In the genomic region with DNA sequence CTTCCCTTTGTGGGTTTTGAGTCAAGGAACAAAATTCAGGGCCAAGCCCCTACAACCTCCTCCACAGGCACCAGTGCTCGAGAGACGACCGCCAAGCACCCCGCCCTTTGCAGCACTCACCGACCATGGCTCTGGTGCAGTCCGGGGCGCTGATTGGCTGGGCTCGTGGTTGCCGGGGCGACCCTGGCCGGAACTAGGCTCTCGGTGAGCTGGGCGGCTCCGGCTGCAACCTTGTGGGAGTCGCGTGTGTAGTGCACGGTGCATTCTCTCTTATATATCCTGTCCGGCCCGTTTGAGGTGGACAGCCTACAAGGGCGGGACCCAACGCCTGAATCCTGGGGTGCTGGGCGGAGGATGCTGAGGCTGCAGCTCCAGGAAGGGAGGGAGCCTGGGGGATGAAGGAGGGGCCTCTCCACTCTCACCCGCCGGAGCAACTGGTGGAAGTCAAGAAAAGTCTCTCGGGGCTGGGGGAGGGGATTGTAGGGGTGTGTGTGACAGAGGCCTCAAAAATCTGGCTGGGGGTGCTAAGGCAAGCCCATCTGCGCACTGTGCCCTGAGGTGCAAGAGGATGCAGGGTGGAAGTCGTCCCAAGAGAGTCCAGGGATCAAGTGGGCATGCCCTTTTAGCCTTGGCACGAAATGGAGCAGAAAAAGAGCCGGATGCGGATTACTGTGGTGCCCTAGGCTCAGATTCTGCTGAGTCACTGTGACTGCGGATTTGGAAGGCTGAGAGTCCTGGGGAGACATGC, we compare ENCODE assay signal across 1 cellular context.
TF ChIP-seq lines count a peak whose summit lies in the region.

NQO1 (minus strand) TSS at position 248 of the 748 bp plus-strand sequence; CDS start at position 127, 121 bp downstream.

TF ChIP-seq in HepG2, 621 proteins besides CTCF, POLR2A, EP300 and RAD21 (continued from another document and continues in another):
- TF ChIP-seq, protein P1, sequence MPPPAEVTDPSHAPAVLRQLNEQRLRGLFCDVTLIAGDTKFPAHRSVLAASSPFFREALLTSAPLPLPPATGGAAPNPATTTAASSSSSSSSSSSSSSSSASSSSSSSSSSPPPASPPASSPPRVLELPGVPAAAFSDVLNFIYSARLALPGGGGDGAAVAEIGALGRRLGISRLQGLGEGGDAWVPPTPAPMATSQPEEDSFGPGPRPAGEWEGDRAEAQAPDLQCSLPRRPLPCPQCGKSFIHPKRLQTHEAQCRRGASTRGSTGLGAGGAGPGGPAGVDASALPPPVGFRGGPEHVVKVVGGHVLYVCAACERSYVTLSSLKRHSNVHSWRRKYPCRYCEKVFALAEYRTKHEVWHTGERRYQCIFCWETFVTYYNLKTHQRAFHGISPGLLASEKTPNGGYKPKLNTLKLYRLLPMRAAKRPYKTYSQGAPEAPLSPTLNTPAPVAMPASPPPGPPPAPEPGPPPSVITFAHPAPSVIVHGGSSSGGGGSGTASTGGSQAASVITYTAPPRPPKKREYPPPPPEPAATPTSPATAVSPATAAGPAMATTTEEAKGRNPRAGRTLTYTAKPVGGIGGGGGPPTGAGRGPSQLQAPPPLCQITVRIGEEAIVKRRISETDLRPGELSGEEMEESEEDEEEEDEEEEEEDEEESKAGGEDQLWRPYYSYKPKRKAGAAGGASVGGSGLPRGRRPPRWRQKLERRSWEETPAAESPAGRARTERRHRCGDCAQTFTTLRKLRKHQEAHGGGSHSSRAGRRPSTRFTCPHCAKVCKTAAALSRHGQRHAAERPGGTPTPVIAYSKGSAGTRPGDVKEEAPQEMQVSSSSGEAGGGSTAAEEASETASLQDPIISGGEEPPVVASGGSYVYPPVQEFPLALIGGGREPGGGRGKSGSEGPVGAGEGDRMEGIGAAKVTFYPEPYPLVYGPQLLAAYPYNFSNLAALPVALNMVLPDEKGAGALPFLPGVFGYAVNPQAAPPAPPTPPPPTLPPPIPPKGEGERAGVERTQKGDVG (CRISPR knock-in tag; IDR thresholded peaks at IDR 0.05; ENCODE audit: borderline replicate concordance) = 0 out of 2 replicates have a peak, but pooled peaks have one; percentile 66
- TF ChIP-seq ZNF143 (CRISPR knock-in tag; IDR thresholded peaks at IDR 0.05) (peak; percentile 19; the same call in 1 of the 2 replicates), ZNF383 (CRISPR knock-in tag; IDR thresholded peaks at IDR 0.05; ENCODE audit: borderline replicate concordance) (peak; percentile 43; the same call in 1 of the 2 replicates), ZNF34 (CRISPR knock-in tag; IDR thresholded peaks at IDR 0.05; ENCODE audit: borderline replicate concordance) (no peak), MAX (IDR thresholded peaks at IDR 0.05) (peak; percentile 91), MAZ (IDR thresholded peaks at IDR 0.05; ENCODE audit: borderline replicate concordance, low read depth, low read length) (no peak), MAZ (CRISPR knock-in tag; IDR thresholded peaks at IDR 0.05; ENCODE audit: low read depth) (peak; percentile 40; the same call in 1 of the 2 replicates), REST (IDR thresholded peaks at IDR 0.05; ENCODE audit: borderline replicate concordance in 1 of 2, low read depth in 1 of 2, low read length in 2 of 2) (0 out of 4 replicates have a peak, but pooled peaks of 1 of the 2 experiments have one; percentile 12), U2AF2 (IDR thresholded peaks at IDR 0.05; ENCODE audit: low read depth, low read length) (peak; percentile 98), AGO2 (optimal IDR thresholded peaks at IDR 0.05; ENCODE audit: low read depth, low read length) (peak; percentile 83), ZFP1 (CRISPR knock-in tag; IDR thresholded peaks at IDR 0.05) (peak; percentile 26; the same call in 1 of the 2 replicates), KAT8 (CRISPR knock-in tag; IDR thresholded peaks at IDR 0.05) (peak; percentile 52; the same call in 1 of the 2 replicates), ARNT2 (CRISPR knock-in tag; IDR thresholded peaks at IDR 0.05; ENCODE audit: low read depth) (0 out of 2 replicates have a peak, but pooled peaks have one; percentile 1), SKI (IDR thresholded peaks at IDR 0.05; ENCODE audit: partially characterized antibody) (no peak), IRF9 (CRISPR knock-in tag; IDR thresholded peaks at IDR 0.05; ENCODE audit: borderline replicate concordance) (no peak), ELF3 (CRISPR knock-in tag; IDR thresholded peaks at IDR 0.05) (peak; percentile 43), AGO1 (IDR thresholded peaks at IDR 0.05; ENCODE audit: low read depth, low read length, poor library complexity, severe bottlenecking) (peak; percentile 23), ZNF703 (CRISPR knock-in tag; IDR thresholded peaks at IDR 0.05; ENCODE audit: borderline replicate concordance) (no peak), HNF1B (CRISPR knock-in tag; IDR thresholded peaks at IDR 0.05) (no peak; the same call in none of the 2 replicates), NFYC (CRISPR knock-in tag; IDR thresholded peaks at IDR 0.05) (peak; percentile 81), ZNF605 (CRISPR knock-in tag; IDR thresholded peaks at IDR 0.05) (peak; percentile 64; the same call in 1 of the 2 replicates), MEIS1 (CRISPR knock-in tag; IDR thresholded peaks at IDR 0.05; ENCODE audit: borderline replicate concordance) (peak; percentile 19; the same call in 1 of the 2 replicates), PHF21A (CRISPR knock-in tag; IDR thresholded peaks at IDR 0.05) (peak; percentile 90), ZNF292 (CRISPR knock-in tag; IDR thresholded peaks at IDR 0.05; ENCODE audit: borderline replicate concordance, low read depth) (0 out of 2 replicates have a peak, but pooled peaks have one; percentile 18), CBFB (CRISPR knock-in tag; IDR thresholded peaks at IDR 0.05) (0 out of 2 replicates have a peak, but pooled peaks have one; percentile 46), ZNF790 (CRISPR knock-in tag; IDR thresholded peaks at IDR 0.05; ENCODE audit: borderline replicate concordance) (no peak), ZBTB8A (CRISPR knock-in tag; IDR thresholded peaks at IDR 0.05; ENCODE audit: borderline replicate concordance, low read depth) (no peak), E2F2 (CRISPR knock-in tag; IDR thresholded peaks at IDR 0.05; ENCODE audit: borderline replicate concordance) (no peak), PRMT3 (CRISPR knock-in tag; IDR thresholded peaks at IDR 0.05; ENCODE audit: borderline replicate concordance, low read depth) (no peak), E2F1 (CRISPR knock-in tag; IDR thresholded peaks at IDR 0.05) (no peak), FOSL1 (CRISPR knock-in tag; IDR thresholded peaks at IDR 0.05; ENCODE audit: borderline replicate concordance) (no peak), SMARCC2 (IDR thresholded peaks at IDR 0.05) (no peak), IRF2 (CRISPR knock-in tag; IDR thresholded peaks at IDR 0.05) (no peak), U2AF1 (optimal IDR thresholded peaks at IDR 0.05; ENCODE audit: low read depth, low read length) (no peak), FIP1L1 (IDR thresholded peaks at IDR 0.05; ENCODE audit: borderline replicate concordance, insufficient read depth, low read depth, low read length) (peak; percentile 68; the same call in 1 of the 2 replicates), ZNF672 (CRISPR knock-in tag; IDR thresholded peaks at IDR 0.05) (no peak), DPF2 (CRISPR knock-in tag; IDR thresholded peaks at IDR 0.05; ENCODE audit: borderline replicate concordance, low read depth) (no peak)
- TF ChIP-seq, protein P2, sequence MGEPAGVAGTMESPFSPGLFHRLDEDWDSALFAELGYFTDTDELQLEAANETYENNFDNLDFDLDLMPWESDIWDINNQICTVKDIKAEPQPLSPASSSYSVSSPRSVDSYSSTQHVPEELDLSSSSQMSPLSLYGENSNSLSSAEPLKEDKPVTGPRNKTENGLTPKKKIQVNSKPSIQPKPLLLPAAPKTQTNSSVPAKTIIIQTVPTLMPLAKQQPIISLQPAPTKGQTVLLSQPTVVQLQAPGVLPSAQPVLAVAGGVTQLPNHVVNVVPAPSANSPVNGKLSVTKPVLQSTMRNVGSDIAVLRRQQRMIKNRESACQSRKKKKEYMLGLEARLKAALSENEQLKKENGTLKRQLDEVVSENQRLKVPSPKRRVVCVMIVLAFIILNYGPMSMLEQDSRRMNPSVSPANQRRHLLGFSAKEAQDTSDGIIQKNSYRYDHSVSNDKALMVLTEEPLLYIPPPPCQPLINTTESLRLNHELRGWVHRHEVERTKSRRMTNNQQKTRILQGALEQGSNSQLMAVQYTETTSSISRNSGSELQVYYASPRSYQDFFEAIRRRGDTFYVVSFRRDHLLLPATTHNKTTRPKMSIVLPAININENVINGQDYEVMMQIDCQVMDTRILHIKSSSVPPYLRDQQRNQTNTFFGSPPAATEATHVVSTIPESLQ (CRISPR knock-in tag; conservative IDR thresholded peaks at IDR 0.05) = no peak
- TF ChIP-seq, protein P3, sequence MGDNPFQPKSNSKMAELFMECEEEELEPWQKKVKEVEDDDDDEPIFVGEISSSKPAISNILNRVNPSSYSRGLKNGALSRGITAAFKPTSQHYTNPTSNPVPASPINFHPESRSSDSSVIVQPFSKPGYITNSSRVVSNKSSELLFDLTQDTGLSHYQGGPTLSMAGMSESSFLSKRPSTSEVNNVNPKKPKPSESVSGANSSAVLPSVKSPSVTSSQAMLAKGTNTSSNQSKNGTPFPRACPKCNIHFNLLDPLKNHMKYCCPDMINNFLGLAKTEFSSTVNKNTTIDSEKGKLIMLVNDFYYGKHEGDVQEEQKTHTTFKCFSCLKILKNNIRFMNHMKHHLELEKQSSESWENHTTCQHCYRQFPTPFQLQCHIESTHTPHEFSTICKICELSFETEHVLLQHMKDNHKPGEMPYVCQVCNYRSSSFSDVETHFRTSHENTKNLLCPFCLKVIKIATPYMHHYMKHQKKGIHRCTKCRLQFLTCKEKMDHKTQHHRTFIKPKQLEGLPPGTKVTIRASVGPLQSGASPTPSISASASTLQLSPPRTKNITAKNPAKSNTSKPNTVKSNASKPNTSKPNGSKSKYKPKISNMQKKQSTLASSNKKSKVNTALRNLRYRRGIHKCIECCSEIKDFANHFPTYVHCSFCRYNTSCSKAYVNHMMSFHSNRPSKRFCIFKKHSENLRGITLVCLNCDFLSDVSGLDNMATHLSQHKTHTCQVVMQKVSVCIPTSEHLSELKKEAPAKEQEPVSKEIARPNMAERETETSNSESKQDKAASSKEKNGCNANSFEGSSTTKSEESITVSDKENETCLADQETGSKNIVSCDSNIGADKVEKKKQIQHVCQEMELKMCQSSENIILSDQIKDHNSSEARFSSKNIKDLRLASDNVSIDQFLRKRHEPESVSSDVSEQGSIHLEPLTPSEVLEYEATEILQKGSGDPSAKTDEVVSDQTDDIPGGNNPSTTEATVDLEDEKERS (CRISPR knock-in tag; IDR thresholded peaks at IDR 0.05) = peak; percentile 54; the same call in 1 of the 2 replicates
